8 cellular contexts compared by ENCODE assay signal in genomic region chr2:86621290-86621943, GRCh38.
DNase-seq lines count a peak whose midpoint lies in the region; ATAC-seq and TF ChIP-seq lines count a peak whose summit lies in the region.

No MANE protein-coding gene starts in this region.

- H3K4me3 Mint-ChIP-seq in stimulated activated memory B cell treated with anti-CD40 and anti-IgM and Interleukin-4, amounts not matched to agents 10 μg/mL and 1 μg/mL and 100 μg/mL, for 72 hours, result peak overlapping the region; percentile 92

- H3K36me3 ChIP-seq in SK-N-MC (ENCODE audit: insufficient read depth, low read length), result peaks cover 21% of the 10 kb centered on the region

- peak overlapping the region; percentile 99 for H3K27ac Mint-ChIP-seq in stimulated activated memory B cell treated with anti-CD40 and anti-IgM and Interleukin-4, amounts not matched to agents 10 μg/mL and 1 μg/mL and 100 μg/mL, for 72 hours

- H3K27ac ChIP-seq in SK-N-MC, result 0 out of 2 replicates have a peak overlapping the region, but pooled peaks have one; percentile 26

- H3K9me3 ChIP-seq in SK-N-MC (ENCODE audit: low read depth, low read length), result no peaks in the 10 kb centered on the region

- H3K36me3 Mint-ChIP-seq in stimulated activated memory B cell treated with anti-CD40 and anti-IgM and Interleukin-4, amounts not matched to agents 10 μg/mL and 1 μg/mL and 100 μg/mL, for 72 hours, result peaks cover 16% of the 10 kb centered on the region

- peak overlapping the region; percentile 89 for H3K4me3 ChIP-seq in SK-N-MC
- H3K4me3 ChIP-seq in fibroblast of mammary gland (ENCODE audit: control insufficient read depth, low read depth, low read length), result peak overlapping the region; percentile 83

- peaks cover 27% of the 10 kb centered on the region for H3K4me1 Mint-ChIP-seq in stimulated activated memory B cell treated with anti-CD40 and anti-IgM and Interleukin-4, amounts not matched to agents 10 μg/mL and 1 μg/mL and 100 μg/mL, for 72 hours

- DNase-seq in DMS53 (lab: John Stamatoyannopoulos, UW) (peak; percentile 43), DMS53 treated with DMSO at 0.1 percent for 48 hours (lab: John Stamatoyannopoulos, UW; ENCODE audit: unreplicated experiment) (no peak), SK-N-MC (ENCODE audit: low read depth, low spot score) (no peak), fibroblast of mammary gland (ENCODE audit: low read depth) (no peak), putamen (ENCODE audit: low spot score) (no peak)

- H3K9me3 Mint-ChIP-seq in stimulated activated memory B cell treated with anti-CD40 and anti-IgM and Interleukin-4, amounts not matched to agents 10 μg/mL and 1 μg/mL and 100 μg/mL, for 72 hours, result no peaks in the 10 kb centered on the region

- ATAC-seq in stimulated activated memory B cell treated with anti-CD40 and anti-IgM and Interleukin-4, amounts not matched to agents 10 μg/mL and 1 μg/mL and 100 μg/mL, for 72 hours, result no peak
- no peak for ATAC-seq in HG03432 (IDR thresholded peaks at IDR 0.05; ENCODE audit: unreplicated experiment)
- ATAC-seq in GM18870 (IDR thresholded peaks at IDR 0.05; ENCODE audit: unreplicated experiment), result no peak

- peak overlapping the region; percentile 82 for H3K9ac ChIP-seq in SK-N-MC (ENCODE audit: insufficient read length)

- no peaks in the 10 kb centered on the region for H3K27me3 Mint-ChIP-seq in stimulated activated memory B cell treated with anti-CD40 and anti-IgM and Interleukin-4, amounts not matched to agents 10 μg/mL and 1 μg/mL and 100 μg/mL, for 72 hours

- no peak for TF ChIP-seq CTCF in fibroblast of mammary gland (conservative IDR thresholded peaks at IDR 0.05; ENCODE audit: control insufficient read depth, insufficient read depth, low read depth, low read length)
